ENCODE assay signal across 32 cellular contexts in the genomic region with DNA sequence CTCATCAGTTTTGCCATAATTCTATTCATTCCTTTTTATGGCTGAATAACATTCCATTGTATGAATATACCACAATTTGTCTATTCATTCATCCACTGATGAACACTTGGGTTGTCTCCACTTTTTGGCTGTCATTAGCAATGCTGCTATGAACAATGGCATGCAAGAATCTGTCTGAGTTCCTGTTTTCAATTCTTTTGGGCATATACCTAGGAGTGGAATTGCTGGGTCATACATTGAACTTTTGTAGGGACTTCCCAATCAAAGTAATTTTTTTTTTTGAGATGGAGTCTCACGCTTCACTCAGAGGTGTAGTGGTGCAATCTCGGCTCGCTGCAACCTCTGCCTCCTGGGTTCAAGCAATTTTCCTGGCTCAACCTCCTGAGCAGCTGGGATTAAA. TPM values are rescaled to one million over a fixed set of nuclear protein-coding genes. Genes with fewer than 3 reads are reported as not detected.
"Had no signal": no experiment of that assay in that cellular context is flagged by ENCODE, and none has a peak within 500 bp of the region (broad histone marks: within the 10 kb centered on the region; RNA-seq: fewer than 3 reads in every experiment).

No MANE protein-coding gene starts in this region.

- H3K27ac ChIP-seq: adrenal gland, body of pancreas, esophagus muscularis mucosa, foreskin keratinocyte, gastroesophageal sphincter had no signal

- H3K9me3 ChIP-seq: adrenal gland, body of pancreas had no signal

- DNase-seq: activated CD4-positive, alpha-beta memory T cell treated with anti-CD3 and anti-CD28 coated beads for 36 hours; activated CD4-positive, alpha-beta T cell treated with anti-CD3 and anti-CD28 coated beads for 36 hours; activated CD4-positive, alpha-beta T cell treated with anti-CD3 and anti-CD28 coated beads, Interleukin-2, amount 10 ng/mL, durations not matched to agents 24 days and 14 days; activated CD4-positive, CD25-positive, alpha-beta regulatory T cell; activated CD4-positive, CD25-positive, alpha-beta regulatory T cell treated with anti-CD3 and anti-CD28 coated beads, Interleukin-2, amount 50 U/mL, for 72 hours; activated CD8-positive, alpha-beta memory T cell treated with anti-CD3 and anti-CD28 coated beads, Interleukin-2, amount 10 ng/mL, durations not matched to agents 7 days and 5 days; activated CD8-positive, alpha-beta memory T cell treated with anti-CD3 and anti-CD28 coated beads, Interleukin-2, amount 50 U/mL, for 4 hours; activated CD8-positive, alpha-beta T cell treated with anti-CD3 and anti-CD28 coated beads, Interleukin-2, amount 10 ng/mL, durations not matched to agents 7 days and 5 days; activated effector memory CD4-positive, alpha-beta T cell treated with anti-CD3 and anti-CD28 coated beads, Interleukin-2, amount 50 U/mL, for 16 hours; activated naive CD4-positive, alpha-beta T cell treated with anti-CD3 and anti-CD28 coated beads for 36 hours; activated naive CD8-positive, alpha-beta T cell treated with anti-CD3 and anti-CD28 coated beads for 36 hours; activated naive CD8-positive, alpha-beta T cell treated with anti-CD3 and anti-CD28 coated beads, Interleukin-2, amount 50 U/mL, for 24 hours; activated T-cell treated with anti-CD3 and anti-CD28 coated beads, Interleukin-2, amount 50 U/mL, for 1 hour; activated T-cell treated with anti-CD3 and anti-CD28 coated beads, Interleukin-2, amount 50 U/mL, for 48 hours; adrenal gland; aorta; body of pancreas; cortex of kidney; dermis blood vessel endothelial cell; effector CD4-positive, alpha-beta T cell; effector memory CD8-positive, alpha-beta T cell; erythroblast; foreskin keratinocyte; T-helper 2 cell had no signal

- H3K4me1 ChIP-seq: adrenal gland, body of pancreas, esophagus muscularis mucosa, foreskin keratinocyte, gastroesophageal sphincter had no signal

- H3K27me3 ChIP-seq: body of pancreas, foreskin keratinocyte had no signal

- H3K36me3 ChIP-seq: adrenal gland, esophagus muscularis mucosa, gastroesophageal sphincter had no signal

- ATAC-seq: activated CD4-positive, alpha-beta T cell treated with anti-CD3 and anti-CD28 coated beads for 36 hours; activated CD8-positive, alpha-beta memory T cell treated with anti-CD3 and anti-CD28 coated beads, Interleukin-2, amount 10 ng/mL, durations not matched to agents 7 days and 5 days; activated CD8-positive, alpha-beta T cell treated with anti-CD3 and anti-CD28 coated beads, Interleukin-2, amount 10 ng/mL, durations not matched to agents 7 days and 5 days; activated naive CD8-positive, alpha-beta T cell treated with anti-CD3 and anti-CD28 coated beads, Interleukin-2, amount 50 U/mL, for 24 hours; body of pancreas; effector memory CD8-positive, alpha-beta T cell; foreskin keratinocyte; gastroesophageal sphincter had no signal

- H3K4me3 ChIP-seq: adrenal gland, body of pancreas, esophagus muscularis mucosa, gastroesophageal sphincter had no signal

RNA-seq across cellular contexts. Expression of gene AADACL4, which starts 34.9 kb away (rescaled TPM):
- total RNA-seq: activated CD4-positive, alpha-beta memory T cell treated with anti-CD3 and anti-CD28 coated beads for 36 hours; activated CD4-positive, alpha-beta T cell treated with anti-CD3 and anti-CD28 coated beads for 36 hours; activated CD4-positive, alpha-beta T cell treated with anti-CD3 and anti-CD28 coated beads, Interleukin-2, amount 10 ng/mL, durations not matched to agents 24 days and 14 days; activated CD8-positive, alpha-beta memory T cell treated with anti-CD3 and anti-CD28 coated beads for 36 hours; activated CD8-positive, alpha-beta memory T cell treated with anti-CD3 and anti-CD28 coated beads, Interleukin-2, amount 10 ng/mL, durations not matched to agents 7 days and 5 days; activated CD8-positive, alpha-beta T cell treated with anti-CD3 and anti-CD28 coated beads, Interleukin-2, amount 10 ng/mL, durations not matched to agents 7 days and 5 days; activated naive CD4-positive, alpha-beta T cell treated with anti-CD3 and anti-CD28 coated beads for 36 hours; activated naive CD8-positive, alpha-beta T cell treated with anti-CD3 and anti-CD28 coated beads for 36 hours; activated T-helper 1 cell treated with anti-CD3 and anti-CD28 coated beads, Interleukin-12 subunit alpha, Interleukin-12 subunit beta, Interleukin-2, Interleukin-4 antibody, amounts not matched to agents 30 ng/mL and 10 ng/mL and 1 ng/mL, durations not matched to agents 14 hours and 24 hours and 36 hours; activated T-helper 2 cell treated with anti-CD3 and anti-CD28 coated beads, Interferon-gamma antibody, Interleukin-2, Interleukin-4, amounts not matched to agents 10 μg/mL and 5 μg/mL and 100 μg/mL, durations not matched to agents 14 hours and 24 hours and 36 hours; adrenal gland; aorta; body of pancreas; chondrocyte; dermis blood vessel endothelial cell; esophagus muscularis mucosa; foreskin keratinocyte; gastroesophageal sphincter; glomerular endothelial cell; T-helper 1 cell treated with Interleukin-12 subunit alpha and Interleukin-12 subunit beta and Interleukin-4 antibody, amounts not matched to agents 30 ng/mL and 1 ng/mL, for 36 hours had no signal

RNA-seq across cellular contexts. Expression of gene AADACL3, which starts 37.1 kb away (rescaled TPM):
- total RNA-seq: activated CD4-positive, alpha-beta memory T cell treated with anti-CD3 and anti-CD28 coated beads for 36 hours; activated CD4-positive, alpha-beta T cell treated with anti-CD3 and anti-CD28 coated beads for 36 hours; activated CD4-positive, alpha-beta T cell treated with anti-CD3 and anti-CD28 coated beads, Interleukin-2, amount 10 ng/mL, durations not matched to agents 24 days and 14 days; activated CD8-positive, alpha-beta memory T cell treated with anti-CD3 and anti-CD28 coated beads for 36 hours; activated CD8-positive, alpha-beta memory T cell treated with anti-CD3 and anti-CD28 coated beads, Interleukin-2, amount 10 ng/mL, durations not matched to agents 7 days and 5 days; activated CD8-positive, alpha-beta T cell treated with anti-CD3 and anti-CD28 coated beads, Interleukin-2, amount 10 ng/mL, durations not matched to agents 7 days and 5 days; activated naive CD4-positive, alpha-beta T cell treated with anti-CD3 and anti-CD28 coated beads for 36 hours; activated naive CD8-positive, alpha-beta T cell treated with anti-CD3 and anti-CD28 coated beads for 36 hours; activated T-helper 1 cell treated with anti-CD3 and anti-CD28 coated beads, Interleukin-12 subunit alpha, Interleukin-12 subunit beta, Interleukin-2, Interleukin-4 antibody, amounts not matched to agents 30 ng/mL and 10 ng/mL and 1 ng/mL, durations not matched to agents 14 hours and 24 hours and 36 hours; activated T-helper 2 cell treated with anti-CD3 and anti-CD28 coated beads, Interferon-gamma antibody, Interleukin-2, Interleukin-4, amounts not matched to agents 10 μg/mL and 5 μg/mL and 100 μg/mL, durations not matched to agents 14 hours and 24 hours and 36 hours; adrenal gland; aorta; body of pancreas; chondrocyte; dermis blood vessel endothelial cell; esophagus muscularis mucosa; foreskin keratinocyte; gastroesophageal sphincter; glomerular endothelial cell; T-helper 1 cell treated with Interleukin-12 subunit alpha and Interleukin-12 subunit beta and Interleukin-4 antibody, amounts not matched to agents 30 ng/mL and 1 ng/mL, for 36 hours had no signal
